14 cellular contexts compared by ENCODE assay signal in genomic region chr1:185404864-185405568, GRCh38.
DNase-seq lines count a peak whose midpoint lies in the region; TF ChIP-seq lines count a peak whose summit lies in the region.
"Had no signal": no experiment of that assay in that cellular context is flagged by ENCODE, and none has a peak within 500 bp of the region (broad histone marks: within the 10 kb centered on the region; RNA-seq: fewer than 3 reads in every experiment).

No MANE protein-coding gene starts in this region.

- H2AK5ac ChIP-seq in trophoblast cell (ENCODE audit: low read length), result no peak overlapping the region

- DNase-seq in LoVo (ENCODE audit: low spot score) (peak; percentile 7), SK-MEL-5 (ENCODE audit: low read depth, low spot score) (peak; percentile 46), esophagus muscularis mucosa (ENCODE audit: extremely low spot score) (no peak), trophoblast cell (no peak), NCI-H1417 treated with DMSO at 0.1 percent for 48 hours (lab: John Stamatoyannopoulos, UW) (no peak)
- DNase-seq in activated naive CD4-positive, alpha-beta T cell treated with anti-CD3 and anti-CD28 coated beads, Interleukin-2, amount 10 ng/mL, durations not matched to agents 7 days and 5 days, result no peak
- DNase-seq in stimulated activated CD4-positive, alpha-beta T cell treated with anti-CD3 and anti-CD28 coated beads, Interleukin-2, amount 100 ng/mL, for 48 hours, result no peak
- DNase-seq: activated naive CD4-positive, alpha-beta T cell treated with Interleukin-2 at 50 U/mL for 16 hours; DMS79 treated with DMSO at 0.1 percent for 48 hours; effector memory CD8-positive, alpha-beta T cell; NCI-H1048; stimulated activated CD4-positive, alpha-beta T cell treated with anti-CD3 and anti-CD28 coated beads, Interleukin-15, amount 100 ng/mL, for 24 hours had no signal

- no peak for TF ChIP-seq EP300 in esophagus muscularis mucosa (IDR thresholded peaks at IDR 0.05)

- no peak overlapping the region for H3K14ac ChIP-seq in trophoblast cell (ENCODE audit: low read length)

- no peak overlapping the region for H3K18ac ChIP-seq in trophoblast cell (ENCODE audit: low read length)

- H3K4me2 ChIP-seq in trophoblast cell (ENCODE audit: low read length), result no peak overlapping the region

- intact Hi-C loops in esophagus muscularis mucosa (cut with DNase I), result no loop called here

- 79% methylated on average over 7 of the region's 7 CpGs for WGBS in esophagus muscularis mucosa
- no CpG with 5 or more reads among the region's 7 CpGs for WGBS in trophoblast cell (ENCODE audit: extremely low coverage, insufficient coverage, insufficient read length)

- H3K4me3 Mint-ChIP-seq in activated naive CD4-positive, alpha-beta T cell treated with anti-CD3 and anti-CD28 coated beads, Interleukin-2, amount 10 ng/mL, durations not matched to agents 7 days and 5 days, result no peak overlapping the region
- H3K4me3 Mint-ChIP-seq: effector memory CD8-positive, alpha-beta T cell had no signal

- H3K27ac Mint-ChIP-seq in activated naive CD4-positive, alpha-beta T cell treated with anti-CD3 and anti-CD28 coated beads, Interleukin-2, amount 10 ng/mL, durations not matched to agents 7 days and 5 days, result no peak overlapping the region
- H3K27ac Mint-ChIP-seq: effector memory CD8-positive, alpha-beta T cell; progenitor cell of endocrine pancreas had no signal

- H3K27ac ChIP-seq in esophagus muscularis mucosa (replicated peaks in 1 of 4) (no peak overlapping the region), trophoblast cell (ENCODE audit: low read depth, low read length) (peak overlapping the region; percentile 7)
- H3K27ac ChIP-seq: C4-2B had no signal

- peaks cover 4% of the 10 kb centered on the region for H3K79me2 ChIP-seq in trophoblast cell (ENCODE audit: control insufficient read depth, insufficient read depth, low read length, poor library complexity)

- peak overlapping the region in 3 of 4 donors; percentile 7 to 34 (median 22) for H3K4me3 ChIP-seq in esophagus muscularis mucosa
- no peak overlapping the region for H3K4me3 ChIP-seq in trophoblast cell (ENCODE audit: low read depth, low read length)

- in situ Hi-C loops in SK-MEL-5 (cut with HindIII; ENCODE audit: low pct_unique_long_range_greater_than_20kb, low sequenced_read_pairs), result no loop called here

- H4K12ac ChIP-seq in trophoblast cell (ENCODE audit: low read depth, low read length), result no peak overlapping the region

- no peak overlapping the region for H4K8ac ChIP-seq in trophoblast cell (ENCODE audit: low read depth, low read length)

- no peak overlapping the region for H2AFZ ChIP-seq in trophoblast cell (ENCODE audit: insufficient read depth, low read length, poor library complexity)

- H2BK120ac ChIP-seq in trophoblast cell (ENCODE audit: insufficient read depth, low read length, poor library complexity), result peak overlapping the region; percentile 38

- H3K4me1 Mint-ChIP-seq in activated naive CD4-positive, alpha-beta T cell treated with anti-CD3 and anti-CD28 coated beads, Interleukin-2, amount 10 ng/mL, durations not matched to agents 7 days and 5 days, result peaks cover 7% of the 10 kb centered on the region

- no peaks in the 10 kb centered on the region for H3K27me3 Mint-ChIP-seq in activated naive CD4-positive, alpha-beta T cell treated with anti-CD3 and anti-CD28 coated beads, Interleukin-2, amount 10 ng/mL, durations not matched to agents 7 days and 5 days

- no peak overlapping the region for H3K4ac ChIP-seq in trophoblast cell (ENCODE audit: low read depth, low read length)

- H3K79me1 ChIP-seq in trophoblast cell (ENCODE audit: low read length), result peaks cover 28% of the 10 kb centered on the region

- CTCF ChIA-PET in activated naive CD4-positive, alpha-beta T cell treated with anti-CD3 and anti-CD28 coated beads, Interleukin-2, amount 10 ng/mL, durations not matched to agents 7 days and 5 days (lab: Charles Lee), result no interaction called here

- H3K36me3 ChIP-seq in esophagus muscularis mucosa (no peaks in the 10 kb centered on the region), trophoblast cell (ENCODE audit: control insufficient read depth in 1 of 2, insufficient read depth in 2 of 2, low read length in 2 of 2) (peaks cover 0 to 1% of the 10 kb centered on the region in 2 experiments)

- H3K9me3 Mint-ChIP-seq in activated naive CD4-positive, alpha-beta T cell treated with anti-CD3 and anti-CD28 coated beads, Interleukin-2, amount 10 ng/mL, durations not matched to agents 7 days and 5 days, result peaks cover 10% of the 10 kb centered on the region

- peaks cover 3% of the 10 kb centered on the region for H3K36me3 Mint-ChIP-seq in activated naive CD4-positive, alpha-beta T cell treated with anti-CD3 and anti-CD28 coated beads, Interleukin-2, amount 10 ng/mL, durations not matched to agents 7 days and 5 days

- H3K9ac ChIP-seq in trophoblast cell (ENCODE audit: low read length), result no peak overlapping the region

- H2BK5ac ChIP-seq in trophoblast cell (ENCODE audit: low read depth, low read length, poor library complexity), result no peak overlapping the region

- H3K27me3 ChIP-seq in esophagus muscularis mucosa (no peaks in the 10 kb centered on the region), trophoblast cell (ENCODE audit: insufficient read depth, low read length) (no peaks in the 10 kb centered on the region)

- peak overlapping the region; percentile 65 for H2BK12ac ChIP-seq in trophoblast cell (ENCODE audit: low read length)

- H3K9me3 ChIP-seq in esophagus muscularis mucosa, result no peaks in the 10 kb centered on the region
- peaks cover 1% of the 10 kb centered on the region for H3K9me3 ChIP-seq in trophoblast cell (ENCODE audit: insufficient read depth, low read depth, low read length)

- peak overlapping the region; percentile 43 for H4K91ac ChIP-seq in trophoblast cell (ENCODE audit: low read depth, low read length)

- H3K23ac ChIP-seq in trophoblast cell (ENCODE audit: low read length), result no peak overlapping the region

- TF ChIP-seq CTCF in esophagus muscularis mucosa (IDR thresholded peaks at IDR 0.05), result no peak

- H3K4me1 ChIP-seq in esophagus muscularis mucosa (peaks cover 0 to 6% (median 0%) of the 10 kb centered on the region in 4 donors), trophoblast cell (ENCODE audit: control insufficient read depth in 1 of 2, insufficient read depth in 2 of 2, low read length in 2 of 2) (peaks cover 5 to 6% of the 10 kb centered on the region in 2 experiments)

- TF ChIP-seq POLR2A in esophagus muscularis mucosa (IDR thresholded peaks at IDR 0.05; ENCODE audit: low read depth), result no peak

Comparison
In these comparisons a context has a peak if more than half of its experiments do, and no peak if none do; other contexts are left out.
1. DNase-seq: peak in LoVo (single experiment) and SK-MEL-5 (single experiment); none in esophagus muscularis mucosa (single experiment), trophoblast cell (0 of 2), activated naive CD4-positive, alpha-beta T cell treated with anti-CD3 and anti-CD28 coated beads, Interleukin-2, amount 10 ng/mL, durations not matched to agents 7 days and 5 days (single experiment), NCI-H1417 treated with DMSO at 0.1 percent for 48 hours (single experiment) and stimulated activated CD4-positive, alpha-beta T cell treated with anti-CD3 and anti-CD28 coated beads, Interleukin-2, amount 100 ng/mL, for 48 hours (0 of 2).